17 cellular contexts compared by ENCODE assay signal in the genomic region with DNA sequence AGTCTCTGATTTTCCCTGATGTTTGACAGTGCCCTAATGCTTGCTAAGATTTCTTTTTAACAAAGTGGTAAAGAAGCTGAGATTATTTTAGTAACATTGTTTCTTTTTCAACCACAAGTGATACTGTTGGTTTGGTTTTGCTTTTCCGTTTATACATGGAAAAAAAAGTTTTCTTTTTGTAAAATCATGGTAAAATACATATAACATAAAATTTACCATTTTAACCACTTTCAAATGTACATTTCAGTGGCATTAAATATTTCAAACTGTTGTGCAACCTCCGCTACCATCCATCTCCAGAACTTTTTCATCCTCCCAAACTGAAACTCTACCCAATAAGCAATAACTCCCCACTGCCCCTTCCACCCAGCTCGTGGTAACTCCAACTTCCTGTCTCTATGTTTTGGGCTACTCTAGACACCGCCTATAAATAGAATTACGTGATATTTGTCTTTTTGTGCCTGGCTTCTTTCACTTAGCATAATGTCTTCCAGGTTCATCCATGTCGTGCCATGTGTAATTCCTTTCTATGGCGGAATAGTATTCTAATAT. TPM values are rescaled to one million over a fixed set of nuclear protein-coding genes. Genes with fewer than 3 reads are reported as not detected.
DNase-seq lines count a peak whose midpoint lies in the region; ATAC-seq and TF ChIP-seq lines count a peak whose summit lies in the region.
"Had no signal": no experiment of that assay in that cellular context is flagged by ENCODE, and none has a peak within 500 bp of the region (broad histone marks: within the 10 kb centered on the region; RNA-seq: fewer than 3 reads in every experiment).

No MANE protein-coding gene starts in this region.

- peak; percentile 12 for TF ChIP-seq POLR2A in GM19099 (IDR thresholded peaks at IDR 0.05; ENCODE audit: extremely low read depth, insufficient read length, low read depth)

- peaks cover 28% of the 10 kb centered on the region for H3K4me1 ChIP-seq in CD8-positive, alpha-beta memory T cell (ENCODE audit: insufficient read depth, low read length)

- H3K9me3 Mint-ChIP-seq in CD8-positive, alpha-beta memory T cell = no peaks in the 10 kb centered on the region
- no peaks in the 10 kb centered on the region for H3K9me3 Mint-ChIP-seq in T-helper 1 cell treated with Interleukin-12 subunit alpha and Interleukin-12 subunit beta and Interleukin-4 antibody, amounts not matched to agents 30 μg/mL and 1 μg/mL, for 36 hours
- no peaks in the 10 kb centered on the region for H3K9me3 Mint-ChIP-seq in memory B cell
- H3K9me3 Mint-ChIP-seq: naive thymus-derived CD4-positive, alpha-beta T cell had no signal

- peaks cover 0 to 4% (median 0%) of the 10 kb centered on the region in 3 donors for H3K36me3 Mint-ChIP-seq in CD8-positive, alpha-beta memory T cell
- peaks cover 20% of the 10 kb centered on the region for H3K36me3 Mint-ChIP-seq in T-helper 1 cell treated with Interleukin-12 subunit alpha and Interleukin-12 subunit beta and Interleukin-4 antibody, amounts not matched to agents 30 μg/mL and 1 μg/mL, for 36 hours (ENCODE audit: low read depth)
- H3K36me3 Mint-ChIP-seq in memory B cell = peaks cover 63% of the 10 kb centered on the region

- no peaks in the 10 kb centered on the region for H3K27me3 ChIP-seq in CD8-positive, alpha-beta memory T cell (ENCODE audit: insufficient read depth, low read length, poor library complexity, severe bottlenecking)

- peaks cover 0 to 10% of the 10 kb centered on the region in 2 donors for H3K27me3 Mint-ChIP-seq in CD8-positive, alpha-beta memory T cell
- H3K27me3 Mint-ChIP-seq in T-helper 1 cell treated with Interleukin-12 subunit alpha and Interleukin-12 subunit beta and Interleukin-4 antibody, amounts not matched to agents 30 μg/mL and 1 μg/mL, for 36 hours (ENCODE audit: low read depth) = peaks cover 15% of the 10 kb centered on the region
- no peaks in the 10 kb centered on the region for H3K27me3 Mint-ChIP-seq in memory B cell

- H3K9me3 ChIP-seq in CD8-positive, alpha-beta memory T cell (ENCODE audit: low read length) = no peaks in the 10 kb centered on the region
- H3K9me3 ChIP-seq: heart right ventricle, tibial nerve had no signal

- peaks cover 51 to 67% (median 66%) of the 10 kb centered on the region in 3 donors for H3K4me1 Mint-ChIP-seq in CD8-positive, alpha-beta memory T cell
- H3K4me1 Mint-ChIP-seq in T-helper 1 cell treated with Interleukin-12 subunit alpha and Interleukin-12 subunit beta and Interleukin-4 antibody, amounts not matched to agents 30 μg/mL and 1 μg/mL, for 36 hours (ENCODE audit: low read depth) = peaks cover 57% of the 10 kb centered on the region
- H3K4me1 Mint-ChIP-seq in memory B cell = peaks cover 57% of the 10 kb centered on the region

- peak overlapping the region in 5 of 7 donors; percentile 34 to 84 (median 47) for H3K4me3 Mint-ChIP-seq in CD8-positive, alpha-beta memory T cell
- peak overlapping the region; percentile 70 for H3K4me3 Mint-ChIP-seq in T-helper 1 cell treated with Interleukin-12 subunit alpha and Interleukin-12 subunit beta and Interleukin-4 antibody, amounts not matched to agents 30 μg/mL and 1 μg/mL, for 36 hours
- H3K4me3 Mint-ChIP-seq in memory B cell = peak overlapping the region; percentile 99

- H3K27ac Mint-ChIP-seq in CD8-positive, alpha-beta memory T cell = peak overlapping the region in 6 of 8 donors; percentile 5 to 64 (median 34)
- H3K27ac Mint-ChIP-seq in T-helper 1 cell treated with Interleukin-12 subunit alpha and Interleukin-12 subunit beta and Interleukin-4 antibody, amounts not matched to agents 30 μg/mL and 1 μg/mL, for 36 hours = peak overlapping the region; percentile 62
- peak overlapping the region; percentile 94 for H3K27ac Mint-ChIP-seq in memory B cell

- H3K4me3 ChIP-seq in CD8-positive, alpha-beta memory T cell (ENCODE audit: low read length) = no peak overlapping the region
- H3K4me3 ChIP-seq: tibial nerve had no signal

- no peak for ATAC-seq in memory B cell (ENCODE audit: low read depth)
- ATAC-seq in HG03565 (IDR thresholded peaks at IDR 0.05; ENCODE audit: unreplicated experiment) = no peak
- ATAC-seq: heart right ventricle; left cardiac atrium; naive thymus-derived CD4-positive, alpha-beta T cell had no signal

- no peak overlapping the region for H3K27ac ChIP-seq in CD8-positive, alpha-beta memory T cell (ENCODE audit: low read depth, low read length)

- CTCF ChIA-PET in CD8-positive, alpha-beta memory T cell (lab: Charles Lee) = no interaction called here

- POLR2A ChIA-PET in CD8-positive, alpha-beta memory T cell (lab: Charles Lee) = no interaction called here

- DNase-seq in CD8-positive, alpha-beta memory T cell = no peak
- DNase-seq in memory B cell (ENCODE audit: low spot score in 2 of 2) (no peak), RKO (ENCODE audit: low spot score) (no peak), A172 (ENCODE audit: low spot score) (no peak)
- DNase-seq: activated CD4-positive, alpha-beta T cell treated with anti-CD3 and anti-CD28 coated beads, Interleukin-2, amount 50 U/mL, for 1 hour; activated gamma-delta T cell; COR-L47; GDM1; H7; heart right ventricle; left cardiac atrium; naive thymus-derived CD4-positive, alpha-beta T cell; NCI-H510A treated with DMSO at 0.1 percent for 48 hours had no signal

- no peaks in the 10 kb centered on the region for H3K36me3 ChIP-seq in CD8-positive, alpha-beta memory T cell (ENCODE audit: insufficient read depth, low read length)
- H3K36me3 ChIP-seq: tibial nerve had no signal

RNA-seq across cellular contexts. Expression of a gene that starts 4.6 kb away (rescaled TPM):
- total RNA-seq in CD8-positive, alpha-beta memory T cell = 10 to 100 TPM; 11.9 TPM
- 2.8 TPM for polyA plus RNA-seq in CD8-positive, alpha-beta memory T cell
- 0.07 TPM in 1 of 2 replicates, not detected in the other for total RNA-seq in A172 (2014; rRNA removed; shearing (Covaris generic))
- total RNA-seq: H7 had no signal

Comparison
In these comparisons a context has a peak if more than half of its experiments do, and no peak if none do; other contexts are left out.
1. H3K27ac Mint-ChIP-seq: peak in every context shown above with its lines; median percentile 94 in memory B cell; 62 in T-helper 1 cell treated with Interleukin-12 subunit alpha and Interleukin-12 subunit beta and Interleukin-4 antibody, amounts not matched to agents 30 μg/mL and 1 μg/mL, for 36 hours; 34 in CD8-positive, alpha-beta memory T cell.
2. H3K4me3 Mint-ChIP-seq: peak in every context shown above with its lines; median percentile 99 in memory B cell; 70 in T-helper 1 cell treated with Interleukin-12 subunit alpha and Interleukin-12 subunit beta and Interleukin-4 antibody, amounts not matched to agents 30 μg/mL and 1 μg/mL, for 36 hours; 47 in CD8-positive, alpha-beta memory T cell.
3. RNA of a gene that starts 4.6 kb away (total RNA-seq): 11.9 TPM in CD8-positive, alpha-beta memory T cell; 0.07 TPM in A172; every median in the first group is over 10 times any median in the second.